25 cellular contexts compared by ENCODE assay signal in genomic region chr12:3088251-3088650, GRCh38. TPM values are rescaled to one million over a fixed set of nuclear protein-coding genes. Genes with fewer than 3 reads are reported as not detected.
A peak's percentile ranks its signal among the peaks of the same experiment; 100 is the strongest.
DNase-seq lines count a peak whose midpoint lies in the region; ATAC-seq, FAIRE-seq and TF ChIP-seq lines count a peak whose summit lies in the region.
"Had no signal": no experiment of that assay in that cellular context is flagged by ENCODE, and none has a peak within 500 bp of the region (broad histone marks: within the 10 kb centered on the region; RNA-seq: fewer than 3 reads in every experiment).

No MANE protein-coding gene starts in this region.

- DNase-seq in AG20443 (ENCODE audit: low spot score) (peak; percentile 32), GM23248 (peak; percentile 42), astrocyte of the hippocampus (ENCODE audit: low read depth, low spot score) (peak; percentile 61), keratinocyte (ENCODE audit: low read depth, low spot score) (no peak), amniotic stem cell (lab: John Stamatoyannopoulos, UW) (no peak), coronary artery (ENCODE audit: low spot score) (no peak)
- DNase-seq: activated CD4-positive, alpha-beta T cell treated with anti-CD3 and anti-CD28 coated beads, Interleukin-2, amount 10 ng/mL, durations not matched to agents 24 days and 14 days; C1 segment of cervical spinal cord; DMS53; GDM1; hippocampal formation; immature natural killer cell; NCI-H146; NCI-H510A treated with DMSO at 0.1 percent for 48 hours; right cardiac atrium; stimulated activated CD4-positive, alpha-beta T cell treated with anti-CD3 and anti-CD28 coated beads, Interleukin-2, amount 100 ng/mL, for 24 hours; stimulated activated CD8-positive, alpha-beta memory T cell treated with anti-CD3 and anti-CD28 coated beads, Interleukin-4, amount 100 ng/mL, for 48 hours; stimulated activated naive CD8-positive, alpha-beta T cell treated with anti-CD3 and anti-CD28 coated beads, Interleukin-15, amount 100 ng/mL, for 72 hours; T-cell; thyroid gland had no signal

- no peak overlapping the region for H3K4me2 ChIP-seq in GM23248 (ENCODE audit: unreplicated experiment)
- peak overlapping the region; percentile 32 for H3K4me2 ChIP-seq in keratinocyte (ENCODE audit: control insufficient read depth, extremely low read depth, insufficient read depth, low read depth, low read length)
- H3K4me2 ChIP-seq: neural progenitor cell had no signal

- H3K4me1 ChIP-seq in GM23248 (ENCODE audit: insufficient read depth), result no peaks in the 10 kb centered on the region
- peaks cover 13% of the 10 kb centered on the region for H3K4me1 ChIP-seq in keratinocyte (ENCODE audit: control insufficient read depth, extremely low read depth, insufficient read depth, low read length)

- no peak overlapping the region for H3K4me3 ChIP-seq in GM23248
- H3K4me3 ChIP-seq in keratinocyte (ENCODE audit: control insufficient read depth in 2 of 3, extremely low read depth in 1 of 3, insufficient read depth in 2 of 3, low read depth in 1 of 3, low read length in 3 of 3), result no peak overlapping the region
- no peak overlapping the region for H3K4me3 ChIP-seq in coronary artery
- H3K4me3 ChIP-seq: cardiac muscle cell, gastroesophageal sphincter, neural progenitor cell, spleen, thyroid gland had no signal

- WGBS in GM23248 (ENCODE audit: low coverage in 1 of 2, low lambda C conversion rate in 2 of 2, missing lambda C conversion rate in 2 of 2), 2 experiments, result 66 to 70% methylated on average over 6 of the region's 6 CpGs

- H3K27ac ChIP-seq in GM23248 (no peak overlapping the region), keratinocyte (ENCODE audit: control insufficient read depth, insufficient read depth, low read length) (peak overlapping the region; percentile 47), coronary artery (no peak overlapping the region)
- H3K27ac ChIP-seq: cardiac muscle cell, gastroesophageal sphincter, neural progenitor cell, spleen, thyroid gland had no signal

- H3K9me2 ChIP-seq in GM23248 (ENCODE audit: insufficient read depth), result no peaks in the 10 kb centered on the region

- in situ Hi-C loops in GM23248 (cut with MboI), result no loop called here

- H4K20me1 ChIP-seq in GM23248 (ENCODE audit: insufficient read depth), result no peaks in the 10 kb centered on the region
- H4K20me1 ChIP-seq in keratinocyte (ENCODE audit: control insufficient read depth, extremely low read depth, insufficient read depth, low read length), result no peaks in the 10 kb centered on the region

- no peak for ATAC-seq in activated CD4-positive, CD25-positive, alpha-beta regulatory T cell treated with anti-CD3 and anti-CD28 coated beads, Interleukin-2, amount 50 U/mL, for 24 hours
- ATAC-seq: gastroesophageal sphincter; right cardiac atrium; stimulated activated naive CD8-positive, alpha-beta T cell treated with anti-CD3 and anti-CD28 coated beads, Interleukin-15, amount 100 ng/mL, for 72 hours; T-cell had no signal

- H3K9me3 ChIP-seq in GM23248 (ENCODE audit: low read depth) (no peaks in the 10 kb centered on the region), keratinocyte (ENCODE audit: control insufficient read depth, low read depth, low read length) (no peaks in the 10 kb centered on the region)
- H3K9me3 ChIP-seq: gastroesophageal sphincter, spleen, thyroid gland had no signal

- no peak overlapping the region for H2AFZ ChIP-seq in GM23248
- peak overlapping the region; percentile 80 for H2AFZ ChIP-seq in keratinocyte (ENCODE audit: control insufficient read depth, low read length)
- H2AFZ ChIP-seq: neural progenitor cell had no signal

- peak; percentile 76 for FAIRE-seq in keratinocyte (lab: Jason Lieb, UNC)

- dilution Hi-C loops in keratinocyte (cut with MboI; ENCODE audit: extremely low pct_ligation_motif_present, low sequenced_read_pairs), result no loop called here

- H3K9ac ChIP-seq in GM23248, result no peak overlapping the region
- H3K9ac ChIP-seq in keratinocyte (ENCODE audit: control insufficient read depth, extremely low read depth, insufficient read depth, low read length), result peak overlapping the region; percentile 28
- H3K9ac ChIP-seq: neural progenitor cell had no signal

- no peaks in the 10 kb centered on the region for H3K9me1 ChIP-seq in keratinocyte (ENCODE audit: control insufficient read depth, extremely low read depth, insufficient read depth, low read length)

- H3K27me3 ChIP-seq in GM23248 (replicated peaks; ENCODE audit: insufficient read depth) (no peaks in the 10 kb centered on the region), keratinocyte (ENCODE audit: control insufficient read depth, extremely low read depth, insufficient read depth, low read length) (no peaks in the 10 kb centered on the region)
- H3K27me3 ChIP-seq: cardiac muscle cell, gastroesophageal sphincter, neural progenitor cell, spleen, thyroid gland had no signal

- H3K79me2 ChIP-seq in GM23248 (ENCODE audit: insufficient read depth), result no peaks in the 10 kb centered on the region
- H3K79me2 ChIP-seq in keratinocyte (ENCODE audit: control insufficient read depth, insufficient read depth, low read length), result peaks cover 14% of the 10 kb centered on the region

- no peak for TF ChIP-seq CTCF in keratinocyte (optimal IDR thresholded peaks at IDR 0.05 in 1 of 3, IDR thresholded peaks at IDR 0.05 in 1 of 3, conservative IDR thresholded peaks at IDR 0.05 in 1 of 3; ENCODE audit: extremely low read depth in 1 of 3, insufficient read depth in 2 of 3, low read length in 3 of 3)
- no peak for TF ChIP-seq CTCF in coronary artery (IDR thresholded peaks at IDR 0.05)

- H3K36me3 ChIP-seq in GM23248 (ENCODE audit: low read depth), result no peaks in the 10 kb centered on the region
- H3K36me3 ChIP-seq in keratinocyte (ENCODE audit: control insufficient read depth in 2 of 2, extremely low read depth in 1 of 2, insufficient read depth in 2 of 2, low read length in 2 of 2), result peaks cover 9 to 12% of the 10 kb centered on the region in 2 experiments
- H3K36me3 ChIP-seq: cardiac muscle cell, neural progenitor cell, spleen, thyroid gland had no signal

- no peaks in the 10 kb centered on the region for H3F3A ChIP-seq in GM23248 (ENCODE audit: insufficient read depth)

RNA-seq across cellular contexts. Expression of gene TSPAN9, which starts 11.1 kb away (rescaled TPM):
- 13.3 and 14.4 TPM in 2 replicates for total RNA-seq in GM23248 (2014; rRNA removed; shearing (Covaris generic))
- polyA plus RNA-seq in GM23248 (2016; fragmentation: Nextera tagmentation; extraction: Ambion mirVana) (8.0 and 9.5 TPM in 2 replicates), keratinocyte (27.5 to 39.5 TPM (median 36.2 TPM) in 3 replicates)
- 8.1 TPM for polyA plus RNA-seq in keratinocyte (2011; ENCODE audit: low read depth)
- 16.4 and 18.7 TPM in 2 replicates for polyA plus RNA-seq in keratinocyte (2011; cell fraction: cytosol; rRNA removed)
- 54.8 and 72.2 TPM in 2 replicates for polyA plus RNA-seq in keratinocyte (2011; cell fraction: nucleus; rRNA removed)
- 9.1 and 32.9 TPM in 2 replicates for polyA plus RNA-seq in keratinocyte (2012; ENCODE audit: low replicate concordance)
- 29.9 to 42.2 TPM (median 33.7 TPM) in 3 replicates for polyA minus RNA-seq in keratinocyte
- polyA minus RNA-seq in keratinocyte (2011; cell fraction: cytosol; rRNA and poly(A)+ RNA removed), result 11.1 TPM
- 25.3 and 39.2 TPM in 2 replicates for polyA minus RNA-seq in keratinocyte (2011; cell fraction: nucleus; rRNA and poly(A)+ RNA removed)

Comparison
In these comparisons a context has a peak if more than half of its experiments do, and no peak if none do; other contexts are left out.
1. DNase-seq: peak in AG20443 (single experiment), GM23248 (single experiment) and astrocyte of the hippocampus (single experiment); none in keratinocyte (single experiment), amniotic stem cell (single experiment) and coronary artery (single experiment).